ENCODE assay signal across 8 cellular contexts in the genomic region with DNA sequence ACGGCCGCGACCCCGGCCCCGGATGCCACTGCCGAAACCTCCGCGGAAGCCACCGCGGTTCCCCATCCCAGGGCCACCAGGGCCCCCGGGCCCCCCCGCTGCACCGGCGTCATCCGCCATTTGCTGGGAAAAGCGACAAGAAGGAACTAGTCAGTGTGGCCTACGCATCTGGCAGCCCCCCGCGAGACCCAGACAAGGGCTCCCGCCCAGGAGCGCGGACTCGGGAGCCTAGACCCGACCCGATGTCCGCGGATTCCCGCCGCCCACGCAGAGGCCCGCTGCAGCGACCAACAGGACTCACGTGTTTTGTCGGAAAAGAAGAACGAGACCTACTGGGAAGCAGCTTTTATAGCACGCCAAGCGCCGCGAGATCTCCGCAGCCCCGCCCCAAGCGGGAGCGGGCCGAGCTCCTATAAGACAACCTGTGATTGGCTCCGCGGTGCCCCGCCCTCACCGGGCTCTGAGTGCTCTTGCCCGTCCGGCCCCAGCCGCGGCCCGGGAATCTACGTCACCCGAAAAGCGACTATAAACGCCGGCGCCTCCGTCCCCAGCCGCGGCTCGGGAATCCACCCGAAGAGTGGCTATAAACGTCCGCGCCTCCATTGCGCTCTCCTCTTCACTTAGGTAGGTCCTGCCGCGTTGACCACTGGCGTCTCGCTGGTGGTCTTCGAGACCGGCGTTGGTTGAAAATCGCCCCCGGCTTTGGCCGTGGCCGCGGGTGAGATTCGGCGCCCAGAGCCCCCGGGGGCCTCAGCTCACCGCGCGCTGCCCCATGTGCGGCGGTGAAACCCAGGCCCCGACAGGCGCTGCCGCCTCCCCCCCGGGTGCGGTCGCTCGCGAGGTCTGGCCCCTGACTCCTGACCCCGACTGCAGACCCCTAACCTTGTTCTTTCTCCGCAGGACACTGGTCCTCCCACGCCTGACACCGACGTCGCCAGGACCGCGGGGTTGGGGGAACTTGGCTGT. TPM values are rescaled to one million over a fixed set of nuclear protein-coding genes. Genes with fewer than 3 reads are reported as not detected.
DNase-seq lines count a peak whose midpoint lies in the region; ATAC-seq and TF ChIP-seq lines count a peak whose summit lies in the region.

A gene (minus strand): TSS at position 321 of the 966 bp plus-strand sequence. CDS start 201 bp downstream, at position 120.

- 1% methylated on average over 93 to 104 of the region's 104 CpGs for WGBS in esophagus, 2 donors

- DNase-seq in DMS53 (lab: John Stamatoyannopoulos, UW) (peak; percentile 98), Peyer's patch (peak; percentile 98 to 100 (median 100))
- peak; percentile 99 for DNase-seq in activated T-cell treated with anti-CD3 and anti-CD28 coated beads, Interleukin-2, amount 50 U/mL, for 48 hours
- peak; percentile 95 to 97 for DNase-seq in stimulated activated CD8-positive, alpha-beta memory T cell treated with anti-CD3 and anti-CD28 coated beads, Interleukin-7, amount 100 ng/mL, for 4 hours (ENCODE audit: low read depth in 2 of 2)

- TF ChIP-seq POLR2A in Peyer's patch (IDR thresholded peaks at IDR 0.05) = peak; percentile 94 to 96

- peaks cover 35% of the 10 kb centered on the region for H3K36me3 ChIP-seq in KOPT-K1 (ENCODE audit: insufficient read depth, low read length)
- peaks cover 0 to 25% (median 0%) of the 10 kb centered on the region in 3 donors for H3K36me3 ChIP-seq in Peyer's patch
- H3K36me3 ChIP-seq in esophagus (ENCODE audit: control insufficient read depth in 2 of 2, insufficient read depth in 2 of 2, low read length in 1 of 2) = peaks cover 2 to 21% of the 10 kb centered on the region in 2 donors
- H3K36me3 ChIP-seq in muscle layer of duodenum (ENCODE audit: control insufficient read depth in 1 of 2, insufficient read depth in 2 of 2, low read length in 2 of 2) = peaks cover 3 to 19% of the 10 kb centered on the region in 2 donors

- no peak for TF ChIP-seq CTCF in Peyer's patch (IDR thresholded peaks at IDR 0.05)

- peak; percentile 77 for ATAC-seq in GM21737 (IDR thresholded peaks at IDR 0.05; ENCODE audit: unreplicated experiment)

- H3K4me3 ChIP-seq in Peyer's patch (peak within 1 kb of the TSS; percentile 78 to 96 (median 92)), esophagus (ENCODE audit: low read depth in 1 of 2, low read length in 2 of 2) (peak within 1 kb of the TSS; percentile 68 to 89), muscle layer of duodenum (ENCODE audit: low read depth in 1 of 2, low read length in 2 of 2) (peak within 1 kb of the TSS; percentile 77 to 80)

- peak within 1 kb of the TSS; percentile 81 for H3K27ac ChIP-seq in KOPT-K1 (ENCODE audit: low read depth, low read length, poor library complexity, severe bottlenecking)
- H3K27ac ChIP-seq in Peyer's patch = peak within 1 kb of the TSS; percentile 95 to 100 (median 96)
- H3K27ac ChIP-seq in esophagus (ENCODE audit: low read depth in 2 of 2, low read length in 1 of 2) = peak within 1 kb of the TSS; percentile 95 to 98
- peak within 1 kb of the TSS; percentile 94 for H3K27ac ChIP-seq in muscle layer of duodenum (ENCODE audit: low read length)

- H3K9me3 ChIP-seq in KOPT-K1 (ENCODE audit: insufficient read depth, low read length, poor library complexity, severe bottlenecking) (no peaks in the 10 kb centered on the region), Peyer's patch (no peaks in the 10 kb centered on the region), esophagus (ENCODE audit: control insufficient read depth in 2 of 2, insufficient read depth in 1 of 2, low read depth in 1 of 2, low read length in 1 of 2) (no peaks in the 10 kb centered on the region), muscle layer of duodenum (ENCODE audit: control insufficient read depth in 1 of 2, low read length in 2 of 2) (no peaks in the 10 kb centered on the region)

- H3K4me1 ChIP-seq in Peyer's patch (peaks cover 3 to 33% (median 22%) of the 10 kb centered on the region in 4 donors), esophagus (ENCODE audit: control insufficient read depth in 2 of 2, insufficient read depth in 2 of 2, low read length in 1 of 2) (peaks cover 2 to 19% of the 10 kb centered on the region in 2 donors), muscle layer of duodenum (ENCODE audit: control insufficient read depth in 1 of 2, insufficient read depth in 2 of 2, low read length in 2 of 2) (peaks cover 9 to 31% of the 10 kb centered on the region in 2 donors)

- H3K27me3 ChIP-seq in Peyer's patch (no peaks in the 10 kb centered on the region), esophagus (ENCODE audit: control insufficient read depth in 1 of 2, insufficient read depth in 2 of 2, low read length in 2 of 2) (no peaks in the 10 kb centered on the region), muscle layer of duodenum (ENCODE audit: low read depth, low read length) (no peaks in the 10 kb centered on the region)

RNA-seq across cellular contexts. Expression of the gene that starts here (rescaled TPM):
- 1,000 to 10,000 TPM in 3 of 4 donors, 100 to 1,000 TPM in 1; 736 to 1,881 (median 1,543) TPM for total RNA-seq in Peyer's patch
- 1,000 to 10,000 TPM; 2,871 to 3,908 TPM for polyA plus RNA-seq in esophagus

Comparison
In these comparisons a context has a peak if more than half of its experiments do, and no peak if none do; other contexts are left out.
1. Peak in every context shown above with its lines: DNase-seq, ATAC-seq, H3K4me3 ChIP-seq and H3K27ac ChIP-seq.